8 cellular contexts compared by ENCODE assay signal in genomic region chr11:82775736-82776346, GRCh38. TPM values are rescaled to one million over a fixed set of nuclear protein-coding genes. Genes with fewer than 3 reads are reported as not detected.
DNase-seq lines count a peak whose midpoint lies in the region; ATAC-seq, FAIRE-seq and TF ChIP-seq lines count a peak whose summit lies in the region.

No MANE protein-coding gene starts in this region.

- TF ChIP-seq POLR2A in GM12891 (IDR thresholded peaks at IDR 0.05; ENCODE audit: low read depth, low read length) (no peak), thyroid gland (IDR thresholded peaks at IDR 0.05) (no peak)

- BruUV-seq in A673 (replicated peaks; lab: Mats Ljungman, UMichigan) = no TSS peak

- peak; percentile 75 for FAIRE-seq in GM12891 (lab: Jason Lieb, UNC)

- TF ChIP-seq CTCF in A673 (conservative IDR thresholded peaks at IDR 0.05; ENCODE audit: low read depth, low read length) = peak; percentile 98
- peak; percentile 96 for TF ChIP-seq CTCF in LNCaP clone FGC (IDR thresholded peaks at IDR 0.05; ENCODE audit: control insufficient read depth, extremely low read depth, insufficient read depth)
- TF ChIP-seq CTCF in VCaP (conservative IDR thresholded peaks at IDR 0.05) = peak; percentile 80
- peak; percentile 77 for TF ChIP-seq CTCF in foreskin fibroblast (IDR thresholded peaks at IDR 0.05; ENCODE audit: low read depth, low read length)
- peak in 2 of 6 experiments; percentile 11 to 13 for TF ChIP-seq CTCF in thyroid gland (IDR thresholded peaks at IDR 0.05)

- WGBS in thyroid gland, 2 donors = 52 to 56% methylated on average over 3 of the region's 3 CpGs

- POLR2A ChIA-PET in A673 (lab: Charles Lee; ENCODE audit: low non-redundant PET) = interaction anchor here (0.6 kb wide), 1 partner anchor 12 kb away, joined by 4 read pairs; no protein-coding TSS in a partner anchor

- H3K9me3 ChIP-seq in A673 (ENCODE audit: low read depth, low read length, poor library complexity, severe bottlenecking) (no peaks in the 10 kb centered on the region), thyroid gland (no peaks in the 10 kb centered on the region)

- DNase-seq in A673 (ENCODE audit: low spot score) (peak; percentile 89), GM12891 (ENCODE audit: insufficient read length, low spot score) (peak; percentile 26), LNCaP clone FGC (ENCODE audit: low read depth) (peak; percentile 11), foreskin fibroblast (peak; percentile 24 to 71), thyroid gland (no peak)
- peak; percentile 49 for DNase-seq in stimulated activated CD8-positive, alpha-beta memory T cell treated with anti-CD3 and anti-CD28 coated beads, Interleukin-4, amount 100 ng/mL, for 48 hours

- peak; percentile 98 for ATAC-seq in HG02571 (IDR thresholded peaks at IDR 0.05; ENCODE audit: unreplicated experiment)

- no peak overlapping the region for H3K27ac ChIP-seq in A673 (ENCODE audit: low read depth, low read length, poor library complexity, severe bottlenecking)
- H3K27ac ChIP-seq in VCaP = no peak overlapping the region
- no peak overlapping the region for H3K27ac ChIP-seq in thyroid gland

- CTCF ChIA-PET in A673 (lab: Charles Lee) = interaction anchor here (0.6 to 1.6 kb wide), 11 partner anchors 12 to 1040 kb away, joined by 3 to 6 read pairs (median 4); partner anchors contain the start of gene FAM181B

- H3K4me3 ChIP-seq in A673 (ENCODE audit: low read depth, low read length, poor library complexity, severe bottlenecking) = no peak overlapping the region
- H3K4me3 ChIP-seq in LNCaP clone FGC (ENCODE audit: low read depth, low read length) = no peak overlapping the region
- H3K4me3 ChIP-seq in foreskin fibroblast (ENCODE audit: low read depth in 1 of 2, low read length in 2 of 2) = no peak overlapping the region
- H3K4me3 ChIP-seq in thyroid gland (replicated peaks in 1 of 3) = no peak overlapping the region

- H3K27me3 ChIP-seq in A673 (replicated peaks; ENCODE audit: insufficient read depth, low read depth, low read length, poor library complexity) = no peaks in the 10 kb centered on the region
- no peaks in the 10 kb centered on the region for H3K27me3 ChIP-seq in thyroid gland

- intact Hi-C loops in A673 (cut with micrococcal nuclease; ENCODE audit: unreplicated experiment) = loop anchor here (1.0 kb wide), 1 partner anchor 88 kb away; no protein-coding TSS in a partner anchor
- intact Hi-C loops in thyroid gland (cut with DNase I) = no loop called here

- H3K4me1 ChIP-seq in A673 (ENCODE audit: insufficient read depth, low read length, poor library complexity, severe bottlenecking) (peaks cover 4% of the 10 kb centered on the region), thyroid gland (no peaks in the 10 kb centered on the region)

- no peaks in the 10 kb centered on the region for H3K36me3 ChIP-seq in A673 (ENCODE audit: insufficient read depth, low read length, poor library complexity, severe bottlenecking)
- H3K36me3 ChIP-seq in thyroid gland = no peaks in the 10 kb centered on the region

TF ChIP-seq in GM12891, 5 proteins besides CTCF, POLR2A, EP300 and RAD21:
- no peak for TF ChIP-seq PAX5 (IDR thresholded peaks at IDR 0.05; ENCODE audit: insufficient read depth, low read length, severe bottlenecking)
- TF ChIP-seq SPI1 (IDR thresholded peaks at IDR 0.05; ENCODE audit: low read depth, low read length) = no peak
- TF ChIP-seq POLR2AphosphoS5 (IDR thresholded peaks at IDR 0.05; ENCODE audit: low read depth, low read length) = no peak
- TF ChIP-seq POU2F2 (IDR thresholded peaks at IDR 0.05; ENCODE audit: low read depth, low read length) = no peak
- TF ChIP-seq TAF1 (IDR thresholded peaks at IDR 0.05; ENCODE audit: low read depth, low read length) = no peak

RNA-seq across cellular contexts. Expression of gene FAM181B, which starts 42.2 kb away (rescaled TPM):
- total RNA-seq in A673 (2021) (0.15 TPM in 1 of 2 replicates, not detected in the other), thyroid gland (1 to 10 TPM in 3 of 4 donors, under 1 TPM in 1; 0.94 to 5.1 (median 1.5) TPM)
- polyA plus RNA-seq in GM12891 (2012; ENCODE audit: low read depth, missing spikeins) = not detected

Comparison
In these comparisons a context has a peak if more than half of its experiments do, and no peak if none do; other contexts are left out.
1. DNase-seq: peak in A673 (single experiment), GM12891 (single experiment), LNCaP clone FGC (single experiment), foreskin fibroblast (2 of 2) and stimulated activated CD8-positive, alpha-beta memory T cell treated with anti-CD3 and anti-CD28 coated beads, Interleukin-4, amount 100 ng/mL, for 48 hours (single experiment); none in thyroid gland (0 of 2).